Comparison of ENCODE assay signal across 15 cellular contexts in genomic region chr3:13427662-13428603, GRCh38. TPM values are rescaled to one million over a fixed set of nuclear protein-coding genes. Genes with fewer than 3 reads are reported as not detected.
A peak's percentile ranks its signal among the peaks of the same experiment; 100 is the strongest.
DNase-seq lines count a peak whose midpoint lies in the region; ATAC-seq and TF ChIP-seq lines count a peak whose summit lies in the region.
"Had no signal": no experiment of that assay in that cellular context is flagged by ENCODE, and none has a peak within 500 bp of the region (broad histone marks: within the 10 kb centered on the region; RNA-seq: fewer than 3 reads in every experiment).

No MANE protein-coding gene starts in this region.

- peaks cover 2 to 14% (median 9%) of the 10 kb centered on the region in 6 donors for H3K4me1 ChIP-seq in spleen
- H3K4me1 ChIP-seq: foreskin keratinocyte, uterus had no signal

- peak overlapping the region; percentile 93 for H3K27ac Mint-ChIP-seq in activated T-cell treated with anti-CD3 and anti-CD28 coated beads, Interleukin-2, amount 50 U/mL, for 24 hours
- H3K27ac Mint-ChIP-seq in activated T-helper 2 cell treated with anti-CD3 and anti-CD28 coated beads, Interferon-gamma antibody, Interleukin-2, Interleukin-4, amounts not matched to agents 10 μg/mL and 5 μg/mL and 100 μg/mL, durations not matched to agents 14 hours and 24 hours and 36 hours: peak overlapping the region; percentile 48
- H3K27ac Mint-ChIP-seq: nephron progenitor cell had no signal

- H3K36me3 Mint-ChIP-seq in activated T-cell treated with anti-CD3 and anti-CD28 coated beads, Interleukin-2, amount 50 U/mL, for 24 hours (ENCODE audit: low read depth): no peaks in the 10 kb centered on the region
- no peaks in the 10 kb centered on the region for H3K36me3 Mint-ChIP-seq in activated T-helper 2 cell treated with anti-CD3 and anti-CD28 coated beads, Interferon-gamma antibody, Interleukin-2, Interleukin-4, amounts not matched to agents 10 μg/mL and 5 μg/mL and 100 μg/mL, durations not matched to agents 14 hours and 24 hours and 36 hours (ENCODE audit: low read depth)

- peaks cover 0 to 5% (median 0%) of the 10 kb centered on the region in 8 donors for H3K9me3 ChIP-seq in spleen
- H3K9me3 ChIP-seq: uterus had no signal

- peak overlapping the region; percentile 2 for H3K4me3 Mint-ChIP-seq in activated T-cell treated with anti-CD3 and anti-CD28 coated beads, Interleukin-2, amount 50 U/mL, for 24 hours
- no peak overlapping the region for H3K4me3 Mint-ChIP-seq in activated T-helper 2 cell treated with anti-CD3 and anti-CD28 coated beads, Interferon-gamma antibody, Interleukin-2, Interleukin-4, amounts not matched to agents 10 μg/mL and 5 μg/mL and 100 μg/mL, durations not matched to agents 14 hours and 24 hours and 36 hours (ENCODE audit: low read depth)
- H3K4me3 Mint-ChIP-seq: nephron progenitor cell had no signal

- no peak for DNase-seq in activated T-cell treated with anti-CD3 and anti-CD28 coated beads, Interleukin-2, amount 50 U/mL, for 24 hours
- DNase-seq in activated T-cell treated with anti-CD3 and anti-CD28 coated beads, Interleukin-2, amount 50 U/mL, for 48 hours: no peak
- DNase-seq in NCI-H82 treated with DMSO at 0.1 percent for 48 hours (lab: John Stamatoyannopoulos, UW; ENCODE audit: unreplicated experiment) (peak; percentile 14), spleen (no peak), Kasumi-1 (lab: John Stamatoyannopoulos, UW) (no peak)
- DNase-seq in activated T-helper 2 cell treated with anti-CD3 and anti-CD28 coated beads, Interferon-gamma antibody, Interleukin-2, Interleukin-4, amounts not matched to agents 10 μg/mL and 5 μg/mL and 100 μg/mL, durations not matched to agents 14 hours and 24 hours and 36 hours (ENCODE audit: low spot score): no peak
- DNase-seq: GM23248, islet precursor cell, NCI-H187, nephron progenitor cell, OCI-M1, uterus had no signal

- intact Hi-C loops in activated T-helper 2 cell treated with anti-CD3 and anti-CD28 coated beads, Interferon-gamma antibody, Interleukin-2, Interleukin-4, amounts not matched to agents 10 μg/mL and 5 μg/mL and 100 μg/mL, durations not matched to agents 14 hours and 24 hours and 36 hours (cut with micrococcal nuclease): loop anchor here (10.0 kb wide), 1 partner anchor 697 kb away; the partner anchor contains the start of genes CHCHD4 and TMEM43
- intact Hi-C loops in spleen (cut with DNase I; ENCODE audit: low total_unique reads): no loop called here

- peaks cover 42% of the 10 kb centered on the region for H3K4me1 Mint-ChIP-seq in activated T-cell treated with anti-CD3 and anti-CD28 coated beads, Interleukin-2, amount 50 U/mL, for 24 hours (ENCODE audit: low read depth)
- H3K4me1 Mint-ChIP-seq in activated T-helper 2 cell treated with anti-CD3 and anti-CD28 coated beads, Interferon-gamma antibody, Interleukin-2, Interleukin-4, amounts not matched to agents 10 μg/mL and 5 μg/mL and 100 μg/mL, durations not matched to agents 14 hours and 24 hours and 36 hours (ENCODE audit: low read depth): peaks cover 33% of the 10 kb centered on the region
- H3K4me1 Mint-ChIP-seq: nephron progenitor cell had no signal

- H3K27ac ChIP-seq in spleen: peak overlapping the region in 6 of 8 donors; percentile 20 to 71 (median 58)
- H3K27ac ChIP-seq: foreskin keratinocyte, GM23248, uterus had no signal

- ATAC-seq in HG02759 (IDR thresholded peaks at IDR 0.05; ENCODE audit: unreplicated experiment) (no peak), HG02678 (IDR thresholded peaks at IDR 0.05; ENCODE audit: unreplicated experiment) (no peak)
- ATAC-seq: foreskin keratinocyte had no signal

- no peaks in the 10 kb centered on the region for H3K9me3 Mint-ChIP-seq in activated T-cell treated with anti-CD3 and anti-CD28 coated beads, Interleukin-2, amount 50 U/mL, for 24 hours
- no peaks in the 10 kb centered on the region for H3K9me3 Mint-ChIP-seq in activated T-helper 2 cell treated with anti-CD3 and anti-CD28 coated beads, Interferon-gamma antibody, Interleukin-2, Interleukin-4, amounts not matched to agents 10 μg/mL and 5 μg/mL and 100 μg/mL, durations not matched to agents 14 hours and 24 hours and 36 hours

- no peak for TF ChIP-seq POLR2A in spleen (IDR thresholded peaks at IDR 0.05)

- TF ChIP-seq CTCF in spleen (IDR thresholded peaks at IDR 0.05 in 8 of 11, conservative IDR thresholded peaks at IDR 0.05 in 3 of 11): no peak

- H3K4me3 ChIP-seq in spleen: no peak overlapping the region
- H3K4me3 ChIP-seq: GM23248, uterus had no signal

- H3K27me3 ChIP-seq in spleen (replicated peaks in 1 of 7): no peaks in the 10 kb centered on the region
- H3K27me3 ChIP-seq: uterus had no signal

- H3K36me3 ChIP-seq in spleen: no peaks in the 10 kb centered on the region
- H3K36me3 ChIP-seq: uterus had no signal

- no peaks in the 10 kb centered on the region for H3K27me3 Mint-ChIP-seq in activated T-cell treated with anti-CD3 and anti-CD28 coated beads, Interleukin-2, amount 50 U/mL, for 24 hours
- H3K27me3 Mint-ChIP-seq in activated T-helper 2 cell treated with anti-CD3 and anti-CD28 coated beads, Interferon-gamma antibody, Interleukin-2, Interleukin-4, amounts not matched to agents 10 μg/mL and 5 μg/mL and 100 μg/mL, durations not matched to agents 14 hours and 24 hours and 36 hours (ENCODE audit: low read depth): no peaks in the 10 kb centered on the region

- 75 to 85% (median 83%) methylated on average over 12 of the region's 12 CpGs for WGBS in spleen, 5 donors

RNA-seq across cellular contexts. Expression of gene NUP210, which starts 7.8 kb away (rescaled TPM):
- 143 and 148 TPM in 2 replicates for total RNA-seq in activated T-helper 2 cell treated with anti-CD3 and anti-CD28 coated beads, Interferon-gamma antibody, Interleukin-2, Interleukin-4, amounts not matched to agents 10 μg/mL and 5 μg/mL and 100 μg/mL, durations not matched to agents 14 hours and 24 hours and 36 hours
- 10 to 100 TPM; 49.8 to 76.8 (median 64.2) TPM for total RNA-seq in spleen
- polyA plus RNA-seq in spleen: 10 to 100 TPM; 20.1 to 35.0 (median 23.6) TPM
- total RNA-seq: foreskin keratinocyte, GM23248 had no signal
- polyA plus RNA-seq: foreskin keratinocyte had no signal

RNA-seq across cellular contexts. Expression of gene HDAC11, which starts 52.2 kb away (rescaled TPM):
- 1.7 and 2.6 TPM in 2 replicates for total RNA-seq in activated T-helper 2 cell treated with anti-CD3 and anti-CD28 coated beads, Interferon-gamma antibody, Interleukin-2, Interleukin-4, amounts not matched to agents 10 μg/mL and 5 μg/mL and 100 μg/mL, durations not matched to agents 14 hours and 24 hours and 36 hours
- 10 to 100 TPM in 2 of 7 donors, 1 to 10 TPM in 5; 4.2 to 11.2 (median 6.3) TPM for total RNA-seq in spleen
- 1 to 10 TPM; 2.5 to 6.5 (median 3.3) TPM for polyA plus RNA-seq in spleen
